ENCODE assay signal across 2 cellular contexts in the genomic region with DNA sequence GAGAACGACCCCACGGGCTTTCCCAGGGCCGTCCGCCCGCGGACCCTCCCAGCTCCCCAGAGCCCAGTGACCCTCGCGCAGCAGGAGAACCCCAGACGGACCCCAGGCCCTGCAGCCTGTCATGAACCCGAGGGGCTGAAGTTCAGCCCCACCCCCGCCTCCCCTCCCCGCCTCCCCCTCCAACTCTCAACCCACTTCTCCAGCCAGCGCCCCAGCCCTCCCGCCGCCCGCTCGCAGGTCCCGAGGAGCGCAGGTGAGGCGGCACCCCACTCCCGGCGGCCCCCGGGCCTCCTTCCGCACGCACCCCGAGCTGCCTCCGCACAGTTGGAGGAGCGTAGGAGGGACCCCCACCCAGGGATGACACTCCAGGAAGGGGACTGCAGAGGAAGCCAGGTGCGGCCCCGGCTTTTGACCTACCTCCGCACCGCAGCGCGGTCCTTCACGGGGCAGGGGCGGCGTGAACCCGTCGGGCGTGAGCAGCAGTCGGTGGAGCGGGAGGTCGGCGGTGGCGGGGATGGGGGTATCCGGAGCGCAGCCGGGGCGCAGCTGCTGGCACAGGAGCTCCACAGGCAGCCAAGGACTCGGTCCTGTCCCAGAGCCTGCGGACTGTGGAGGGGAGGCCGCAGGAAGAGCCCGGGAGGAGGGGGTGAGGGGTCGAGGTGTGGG.
A peak's percentile ranks its signal among the peaks of the same experiment; 100 is the strongest.
TF ChIP-seq lines count a peak whose summit lies in the region.

A gene with protein sequence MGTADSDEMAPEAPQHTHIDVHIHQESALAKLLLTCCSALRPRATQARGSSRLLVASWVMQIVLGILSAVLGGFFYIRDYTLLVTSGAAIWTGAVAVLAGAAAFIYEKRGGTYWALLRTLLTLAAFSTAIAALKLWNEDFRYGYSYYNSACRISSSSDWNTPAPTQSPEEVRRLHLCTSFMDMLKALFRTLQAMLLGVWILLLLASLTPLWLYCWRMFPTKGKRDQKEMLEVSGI (plus strand): TSS at position 194 of the 666 bp plus-strand sequence. CDS start 782 bp downstream, outside the sequence.

TF ChIP-seq in liver, 16 proteins besides CTCF, POLR2A, EP300 and RAD21:
- TF ChIP-seq FOXA1 (IDR thresholded peaks at IDR 0.05) (no peak), HNF4G (IDR thresholded peaks at IDR 0.05) (no peak), YY1 (IDR thresholded peaks at IDR 0.05) (no peak), HNF4A (conservative IDR thresholded peaks at IDR 0.05) (no peak), SP1 (IDR thresholded peaks at IDR 0.05) (peak; percentile 3), FOXA2 (IDR thresholded peaks at IDR 0.05) (no peak)
- TF ChIP-seq, protein P1, sequence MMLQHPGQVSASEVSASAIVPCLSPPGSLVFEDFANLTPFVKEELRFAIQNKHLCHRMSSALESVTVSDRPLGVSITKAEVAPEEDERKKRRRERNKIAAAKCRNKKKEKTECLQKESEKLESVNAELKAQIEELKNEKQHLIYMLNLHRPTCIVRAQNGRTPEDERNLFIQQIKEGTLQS (IDR thresholded peaks at IDR 0.05) = no peak

TF ChIP-seq in HepG2, 621 proteins besides CTCF, POLR2A, EP300 and RAD21:
- TF ChIP-seq ZNF883 (CRISPR knock-in tag; IDR thresholded peaks at IDR 0.05; ENCODE audit: not compliant biosample characterization) (no peak), ZNF629 (CRISPR knock-in tag; conservative IDR thresholded peaks at IDR 0.05) (no peak), KAT7 (CRISPR knock-in tag; IDR thresholded peaks at IDR 0.05; ENCODE audit: borderline replicate concordance) (no peak), ONECUT2 (CRISPR knock-in tag; IDR thresholded peaks at IDR 0.05) (no peak), MED13 (CRISPR knock-in tag; IDR thresholded peaks at IDR 0.05) (no peak), IRX3 (CRISPR knock-in tag; IDR thresholded peaks at IDR 0.05; ENCODE audit: borderline replicate concordance, low read depth) (no peak), SP4 (CRISPR knock-in tag; IDR thresholded peaks at IDR 0.05) (no peak), ZNF274 (CRISPR knock-in tag; IDR thresholded peaks at IDR 0.05) (no peak), TEAD3 (CRISPR knock-in tag; optimal IDR thresholded peaks at IDR 0.05; ENCODE audit: borderline replicate concordance) (no peak), HDAC6 (IDR thresholded peaks at IDR 0.05; ENCODE audit: low read depth, low read length) (no peak), BORCS8-MEF2B (CRISPR knock-in tag; IDR thresholded peaks at IDR 0.05) (no peak), ZMYM4 (CRISPR knock-in tag; IDR thresholded peaks at IDR 0.05) (no peak), NFIB (CRISPR knock-in tag; IDR thresholded peaks at IDR 0.05; ENCODE audit: borderline replicate concordance) (no peak)
- TF ChIP-seq, protein P2, sequence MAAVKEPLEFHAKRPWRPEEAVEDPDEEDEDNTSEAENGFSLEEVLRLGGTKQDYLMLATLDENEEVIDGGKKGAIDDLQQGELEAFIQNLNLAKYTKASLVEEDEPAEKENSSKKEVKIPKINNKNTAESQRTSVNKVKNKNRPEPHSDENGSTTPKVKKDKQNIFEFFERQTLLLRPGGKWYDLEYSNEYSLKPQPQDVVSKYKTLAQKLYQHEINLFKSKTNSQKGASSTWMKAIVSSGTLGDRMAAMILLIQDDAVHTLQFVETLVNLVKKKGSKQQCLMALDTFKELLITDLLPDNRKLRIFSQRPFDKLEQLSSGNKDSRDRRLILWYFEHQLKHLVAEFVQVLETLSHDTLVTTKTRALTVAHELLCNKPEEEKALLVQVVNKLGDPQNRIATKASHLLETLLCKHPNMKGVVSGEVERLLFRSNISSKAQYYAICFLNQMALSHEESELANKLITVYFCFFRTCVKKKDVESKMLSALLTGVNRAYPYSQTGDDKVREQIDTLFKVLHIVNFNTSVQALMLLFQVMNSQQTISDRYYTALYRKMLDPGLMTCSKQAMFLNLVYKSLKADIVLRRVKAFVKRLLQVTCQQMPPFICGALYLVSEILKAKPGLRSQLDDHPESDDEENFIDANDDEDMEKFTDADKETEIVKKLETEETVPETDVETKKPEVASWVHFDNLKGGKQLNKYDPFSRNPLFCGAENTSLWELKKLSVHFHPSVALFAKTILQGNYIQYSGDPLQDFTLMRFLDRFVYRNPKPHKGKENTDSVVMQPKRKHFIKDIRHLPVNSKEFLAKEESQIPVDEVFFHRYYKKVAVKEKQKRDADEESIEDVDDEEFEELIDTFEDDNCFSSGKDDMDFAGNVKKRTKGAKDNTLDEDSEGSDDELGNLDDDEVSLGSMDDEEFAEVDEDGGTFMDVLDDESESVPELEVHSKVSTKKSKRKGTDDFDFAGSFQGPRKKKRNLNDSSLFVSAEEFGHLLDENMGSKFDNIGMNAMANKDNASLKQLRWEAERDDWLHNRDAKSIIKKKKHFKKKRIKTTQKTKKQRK (IDR thresholded peaks at IDR 0.05; ENCODE audit: low read length) = no peak
- TF ChIP-seq, protein P3, sequence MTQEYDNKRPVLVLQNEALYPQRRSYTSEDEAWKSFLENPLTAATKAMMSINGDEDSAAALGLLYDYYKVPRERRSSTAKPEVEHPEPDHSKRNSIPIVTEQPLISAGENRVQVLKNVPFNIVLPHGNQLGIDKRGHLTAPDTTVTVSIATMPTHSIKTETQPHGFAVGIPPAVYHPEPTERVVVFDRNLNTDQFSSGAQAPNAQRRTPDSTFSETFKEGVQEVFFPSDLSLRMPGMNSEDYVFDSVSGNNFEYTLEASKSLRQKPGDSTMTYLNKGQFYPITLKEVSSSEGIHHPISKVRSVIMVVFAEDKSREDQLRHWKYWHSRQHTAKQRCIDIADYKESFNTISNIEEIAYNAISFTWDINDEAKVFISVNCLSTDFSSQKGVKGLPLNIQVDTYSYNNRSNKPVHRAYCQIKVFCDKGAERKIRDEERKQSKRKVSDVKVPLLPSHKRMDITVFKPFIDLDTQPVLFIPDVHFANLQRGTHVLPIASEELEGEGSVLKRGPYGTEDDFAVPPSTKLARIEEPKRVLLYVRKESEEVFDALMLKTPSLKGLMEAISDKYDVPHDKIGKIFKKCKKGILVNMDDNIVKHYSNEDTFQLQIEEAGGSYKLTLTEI (CRISPR knock-in tag; conservative IDR thresholded peaks at IDR 0.05) = no peak
- TF ChIP-seq, protein P4, sequence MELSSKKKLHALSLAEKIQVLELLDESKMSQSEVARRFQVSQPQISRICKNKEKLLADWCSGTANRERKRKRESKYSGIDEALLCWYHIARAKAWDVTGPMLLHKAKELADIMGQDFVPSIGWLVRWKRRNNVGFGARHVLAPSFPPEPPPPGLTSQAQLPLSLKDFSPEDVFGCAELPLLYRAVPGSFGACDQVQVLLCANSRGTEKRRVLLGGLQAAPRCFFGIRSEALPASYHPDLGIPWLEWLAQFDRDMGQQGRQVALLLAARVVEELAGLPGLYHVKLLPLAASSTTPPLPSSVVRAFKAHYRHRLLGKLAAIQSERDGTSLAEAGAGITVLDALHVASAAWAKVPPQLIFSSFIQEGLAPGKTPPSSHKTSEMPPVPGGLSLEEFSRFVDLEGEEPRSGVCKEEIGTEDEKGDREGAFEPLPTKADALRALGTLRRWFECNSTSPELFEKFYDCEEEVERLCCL (CRISPR knock-in tag; IDR thresholded peaks at IDR 0.05; ENCODE audit: borderline replicate concordance) = no peak
- TF ChIP-seq, protein P5, sequence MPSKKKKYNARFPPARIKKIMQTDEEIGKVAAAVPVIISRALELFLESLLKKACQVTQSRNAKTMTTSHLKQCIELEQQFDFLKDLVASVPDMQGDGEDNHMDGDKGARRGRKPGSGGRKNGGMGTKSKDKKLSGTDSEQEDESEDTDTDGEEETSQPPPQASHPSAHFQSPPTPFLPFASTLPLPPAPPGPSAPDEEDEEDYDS (CRISPR knock-in tag; IDR thresholded peaks at IDR 0.05) = no peak
- TF ChIP-seq, protein P6, sequence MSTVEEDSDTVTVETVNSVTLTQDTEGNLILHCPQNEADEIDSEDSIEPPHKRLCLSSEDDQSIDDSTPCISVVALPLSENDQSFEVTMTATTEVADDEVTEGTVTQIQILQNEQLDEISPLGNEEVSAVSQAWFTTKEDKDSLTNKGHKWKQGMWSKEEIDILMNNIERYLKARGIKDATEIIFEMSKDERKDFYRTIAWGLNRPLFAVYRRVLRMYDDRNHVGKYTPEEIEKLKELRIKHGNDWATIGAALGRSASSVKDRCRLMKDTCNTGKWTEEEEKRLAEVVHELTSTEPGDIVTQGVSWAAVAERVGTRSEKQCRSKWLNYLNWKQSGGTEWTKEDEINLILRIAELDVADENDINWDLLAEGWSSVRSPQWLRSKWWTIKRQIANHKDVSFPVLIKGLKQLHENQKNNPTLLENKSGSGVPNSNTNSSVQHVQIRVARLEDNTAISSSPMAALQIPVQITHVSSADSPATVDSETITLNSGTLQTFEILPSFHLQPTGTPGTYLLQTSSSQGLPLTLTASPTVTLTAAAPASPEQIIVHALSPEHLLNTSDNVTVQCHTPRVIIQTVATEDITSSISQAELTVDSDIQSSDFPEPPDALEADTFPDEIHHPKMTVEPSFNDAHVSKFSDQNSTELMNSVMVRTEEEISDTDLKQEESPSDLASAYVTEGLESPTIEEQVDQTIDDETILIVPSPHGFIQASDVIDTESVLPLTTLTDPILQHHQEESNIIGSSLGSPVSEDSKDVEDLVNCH (CRISPR knock-in tag; IDR thresholded peaks at IDR 0.05) = no peak
- TF ChIP-seq, protein P7, sequence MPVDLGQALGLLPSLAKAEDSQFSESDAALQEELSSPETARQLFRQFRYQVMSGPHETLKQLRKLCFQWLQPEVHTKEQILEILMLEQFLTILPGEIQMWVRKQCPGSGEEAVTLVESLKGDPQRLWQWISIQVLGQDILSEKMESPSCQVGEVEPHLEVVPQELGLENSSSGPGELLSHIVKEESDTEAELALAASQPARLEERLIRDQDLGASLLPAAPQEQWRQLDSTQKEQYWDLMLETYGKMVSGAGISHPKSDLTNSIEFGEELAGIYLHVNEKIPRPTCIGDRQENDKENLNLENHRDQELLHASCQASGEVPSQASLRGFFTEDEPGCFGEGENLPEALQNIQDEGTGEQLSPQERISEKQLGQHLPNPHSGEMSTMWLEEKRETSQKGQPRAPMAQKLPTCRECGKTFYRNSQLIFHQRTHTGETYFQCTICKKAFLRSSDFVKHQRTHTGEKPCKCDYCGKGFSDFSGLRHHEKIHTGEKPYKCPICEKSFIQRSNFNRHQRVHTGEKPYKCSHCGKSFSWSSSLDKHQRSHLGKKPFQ (CRISPR knock-in tag; IDR thresholded peaks at IDR 0.05; ENCODE audit: insufficient replicate concordance) = no peak
- TF ChIP-seq, protein P8, sequence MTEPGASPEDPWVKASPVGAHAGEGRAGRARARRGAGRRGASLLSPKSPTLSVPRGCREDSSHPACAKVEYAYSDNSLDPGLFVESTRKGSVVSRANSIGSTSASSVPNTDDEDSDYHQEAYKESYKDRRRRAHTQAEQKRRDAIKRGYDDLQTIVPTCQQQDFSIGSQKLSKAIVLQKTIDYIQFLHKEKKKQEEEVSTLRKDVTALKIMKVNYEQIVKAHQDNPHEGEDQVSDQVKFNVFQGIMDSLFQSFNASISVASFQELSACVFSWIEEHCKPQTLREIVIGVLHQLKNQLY (CRISPR knock-in tag; IDR thresholded peaks at IDR 0.05) = no peak
